Comparison of ENCODE assay signal across 2 cellular contexts in genomic region chr1:205287723-205288122, GRCh38.
TF ChIP-seq lines count a peak whose summit lies in the region.

No MANE protein-coding gene starts in this region.

TF ChIP-seq in A549, 52 proteins besides CTCF, POLR2A, EP300 and RAD21 (continued from another document):
- TF ChIP-seq NPAS2 (CRISPR knock-in tag; IDR thresholded peaks at IDR 0.05; ENCODE audit: borderline replicate concordance) (no peak), CEBPB (IDR thresholded peaks at IDR 0.05) (no peak), JUNB (IDR thresholded peaks at IDR 0.05) (no peak), HMGXB4 (CRISPR knock-in tag; IDR thresholded peaks at IDR 0.05; ENCODE audit: borderline replicate concordance) (no peak), ZC3H11A (IDR thresholded peaks at IDR 0.05) (no peak), FOXS1 (CRISPR knock-in tag; IDR thresholded peaks at IDR 0.05) (no peak), JUN (IDR thresholded peaks at IDR 0.05) (no peak), EHMT2 (IDR thresholded peaks at IDR 0.05; ENCODE audit: low read depth) (no peak), HOXB5 (CRISPR knock-in tag; IDR thresholded peaks at IDR 0.05) (no peak), HDAC2 (IDR thresholded peaks at IDR 0.05) (no peak), REST (IDR thresholded peaks at IDR 0.05) (no peak)

TF ChIP-seq in HCT116, 20 proteins besides CTCF, POLR2A, EP300 and RAD21 (continued from another document):
- no peak for TF ChIP-seq REST (IDR thresholded peaks at IDR 0.05; ENCODE audit: low read depth)
- no peak for TF ChIP-seq YY1 (IDR thresholded peaks at IDR 0.05; ENCODE audit: extremely low read depth, insufficient replicate concordance, low read depth, low read length)
- no peak for TF ChIP-seq ELF1 (IDR thresholded peaks at IDR 0.05; ENCODE audit: borderline replicate concordance, low read depth)
- TF ChIP-seq CEBPB (IDR thresholded peaks at IDR 0.05; ENCODE audit: low read depth): no peak
- no peak for TF ChIP-seq SRF (IDR thresholded peaks at IDR 0.05; ENCODE audit: low read depth)
- TF ChIP-seq EZH2 (IDR thresholded peaks at IDR 0.05): no peak
- no peak for TF ChIP-seq ZBTB33 (IDR thresholded peaks at IDR 0.05; ENCODE audit: extremely low read depth, insufficient replicate concordance, low read length)
- no peak for TF ChIP-seq MAX (IDR thresholded peaks at IDR 0.05)
- TF ChIP-seq EGR1 (IDR thresholded peaks at IDR 0.05; ENCODE audit: low read depth): no peak
- TF ChIP-seq TCF7L2 (IDR thresholded peaks at IDR 0.05; ENCODE audit: borderline replicate concordance, extremely low read depth, insufficient read depth, insufficient read length): no peak
- no peak for TF ChIP-seq SP1 (IDR thresholded peaks at IDR 0.05; ENCODE audit: low read depth)
- no peak for TF ChIP-seq SIN3A (IDR thresholded peaks at IDR 0.05; ENCODE audit: low read depth)
